In genomic region chr16:71808593-71809449, GRCh38 we compare ENCODE assay signal across 8 cellular contexts. TPM values are rescaled to one million over a fixed set of nuclear protein-coding genes. Genes with fewer than 3 reads are reported as not detected.
A peak's percentile ranks its signal among the peaks of the same experiment; 100 is the strongest.
DNase-seq lines count a peak whose midpoint lies in the region; ATAC-seq lines count a peak whose summit lies in the region.

Gene AP1G1 (minus strand): TSS chr16:71808834. CDS start chr16:71789479, 19,355 bp downstream.

- no peaks in the 10 kb centered on the region for H3K9me3 ChIP-seq in effector memory CD4-positive, alpha-beta T cell (ENCODE audit: control insufficient read depth, low read length)

- POLR2A ChIA-PET in activated CD8-positive, alpha-beta memory T cell treated with anti-CD3 and anti-CD28 coated beads for 36 hours (lab: Charles Lee): interaction anchor here (0.6 to 1.6 kb wide), 9 partner anchors 9 to 1522 kb away, joined by 3 to 9 read pairs (median 3); partner anchors contain the start of genes IST1 and ZNF821

- no peaks in the 10 kb centered on the region for H3K36me3 ChIP-seq in effector memory CD4-positive, alpha-beta T cell (ENCODE audit: control insufficient read depth, insufficient read depth, low read length)

- CTCF ChIA-PET in activated CD8-positive, alpha-beta memory T cell treated with anti-CD3 and anti-CD28 coated beads for 36 hours (lab: Charles Lee): interaction anchor here (1.1 to 1.2 kb wide), 4 partner anchors 9 to 85 kb away, joined by 3 to 4 read pairs (median 3); partner anchors contain the start of gene ZNF821

- DNase-seq in COLO829 (ENCODE audit: low spot score) (peak; percentile 92), HT1080 (ENCODE audit: low read depth) (peak; percentile 90), NOMO-1 (lab: John Stamatoyannopoulos, UW; ENCODE audit: unreplicated experiment in 2 of 2) (peak; percentile 90 to 96), medulla oblongata (ENCODE audit: extremely low spot score) (peak; percentile 97)
- peak; percentile 90 to 94 (median 93) for DNase-seq in effector memory CD4-positive, alpha-beta T cell
- peak; percentile 83 to 93 (median 84) for DNase-seq in stimulated activated CD4-positive, alpha-beta T cell treated with anti-CD3 and anti-CD28 coated beads, TNF-alpha, amount 100 ng/mL, for 48 hours (ENCODE audit: low read depth in 3 of 3)

- peaks cover 11% of the 10 kb centered on the region for H3K4me1 ChIP-seq in effector memory CD4-positive, alpha-beta T cell (ENCODE audit: control insufficient read depth, insufficient read depth, low read length, poor library complexity, severe bottlenecking)

- H3K27ac ChIP-seq in effector memory CD4-positive, alpha-beta T cell (ENCODE audit: insufficient read depth, low read length, poor library complexity, severe bottlenecking): peak within 1 kb of the TSS; percentile 99

- ATAC-seq in GM21367 (IDR thresholded peaks at IDR 0.05; ENCODE audit: unreplicated experiment): peak; percentile 59

- H3K27me3 ChIP-seq in effector memory CD4-positive, alpha-beta T cell (replicated peaks; ENCODE audit: control insufficient read depth, insufficient read depth, low read length, poor library complexity, severe bottlenecking): no peaks in the 10 kb centered on the region

- peak within 1 kb of the TSS; percentile 88 for H3K4me3 ChIP-seq in effector memory CD4-positive, alpha-beta T cell (ENCODE audit: insufficient read depth, low read depth, low read length, poor library complexity, severe bottlenecking)

RNA-seq across cellular contexts. Expression of gene AP1G1, which starts in this region (rescaled TPM):
- total RNA-seq in HT1080 (2014; rRNA removed; shearing (Covaris generic)): 36.7 and 53.4 TPM in 2 replicates
- polyA plus RNA-seq in HT1080 (2015; cell fraction: cytosol; rRNA removed): 24.3 and 30.7 TPM in 2 replicates
- polyA plus RNA-seq in HT1080 (2015; cell fraction: nucleus; rRNA removed): 77.8 and 83.1 TPM in 2 replicates
- 10 to 100 TPM; 71.8 to 74.5 TPM for total RNA-seq in activated CD8-positive, alpha-beta memory T cell treated with anti-CD3 and anti-CD28 coated beads for 36 hours

Comparison
In these comparisons a context has a peak if more than half of its experiments do, and no peak if none do; other contexts are left out.
1. Peak in every context shown above with its lines: DNase-seq, ATAC-seq, H3K4me3 ChIP-seq and H3K27ac ChIP-seq.